Comparison of ENCODE assay signal across 6 cellular contexts in the genomic region with DNA sequence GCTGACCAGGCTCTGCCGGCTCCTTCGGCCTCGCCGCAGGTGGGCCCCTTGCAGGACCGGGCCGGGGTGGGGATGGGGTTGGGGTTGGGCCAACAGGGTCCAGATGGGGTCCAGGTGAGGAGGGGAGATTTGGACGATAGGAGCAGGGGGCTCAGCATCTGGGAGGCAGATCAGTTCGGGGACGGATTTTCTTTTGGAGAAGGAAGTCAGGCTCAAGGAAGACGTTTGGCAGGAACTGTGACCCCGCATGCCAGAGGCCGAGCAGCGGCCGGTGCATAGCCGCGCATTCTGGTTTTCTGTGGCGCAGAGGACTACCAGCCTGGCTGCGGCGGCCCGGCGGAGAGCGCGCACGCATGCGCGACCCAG. TPM values are rescaled to one million over a fixed set of nuclear protein-coding genes. Genes with fewer than 3 reads are reported as not detected.
DNase-seq lines count a peak whose midpoint lies in the region; ATAC-seq, FAIRE-seq and TF ChIP-seq lines count a peak whose summit lies in the region.

No MANE protein-coding gene starts in this region.

- intact Hi-C loops in HepG2 (cut with micrococcal nuclease; ENCODE audit: unreplicated experiment): loop anchor here (5.0 kb wide), 1 partner anchor 683 kb away; a partner anchor contains a TSS

- H3K4me2 ChIP-seq in DOHH2 (ENCODE audit: low read length): peak overlapping the region; percentile 77
- H3K4me2 ChIP-seq in HepG2 (ENCODE audit: low read depth, low read length): peak overlapping the region; percentile 95

- DNase-seq in WERI-Rb-1 (no peak), HepG2 (ENCODE audit: low spot score) (no peak), SIG-M5 (lab: John Stamatoyannopoulos, UW) (no peak), SW480 (ENCODE audit: low spot score) (no peak)

- H3K9me3 ChIP-seq in DOHH2 (ENCODE audit: control insufficient read depth, insufficient read depth, low read length) (no peaks in the 10 kb centered on the region), WERI-Rb-1 (ENCODE audit: severe bottlenecking) (peaks cover 2% of the 10 kb centered on the region), HepG2 (ENCODE audit: low read length) (no peaks in the 10 kb centered on the region)

- no TSS peak for BruUV-seq in HepG2 (replicated peaks; lab: Mats Ljungman, UMichigan)

- no peaks in the 10 kb centered on the region for H3K9me2 ChIP-seq in DOHH2 (replicated peaks; ENCODE audit: control insufficient read depth, low read length)

- H2AFZ ChIP-seq in HepG2 (ENCODE audit: low read length): no peak overlapping the region

- TF ChIP-seq CTCF in DOHH2 (IDR thresholded peaks at IDR 0.05; ENCODE audit: low read depth, low read length, poor library complexity, severe bottlenecking) (no peak), WERI-Rb-1 (IDR thresholded peaks at IDR 0.05; ENCODE audit: low read depth, low read length) (no peak), HepG2 (CRISPR knock-in tag; IDR thresholded peaks at IDR 0.05) (no peak)

- H4K20me1 ChIP-seq in DOHH2 (ENCODE audit: control insufficient read depth, insufficient read depth, low read depth, low read length) (peaks cover 24% of the 10 kb centered on the region), HepG2 (ENCODE audit: insufficient read depth, low read length) (peaks cover 42% of the 10 kb centered on the region)

- in situ Hi-C loops in HepG2 (cut with HindIII; ENCODE audit: extremely low pct_ligation_motif_present, low pct_unique_long_range_greater_than_20kb): no loop called here

- no peak for TF ChIP-seq POLR2A in HepG2 (IDR thresholded peaks at IDR 0.05; ENCODE audit: insufficient read depth in 1 of 2, low read depth in 2 of 2, low read length in 2 of 2)

- H3K36me3 ChIP-seq in DOHH2 (ENCODE audit: control insufficient read depth, low read length) (peaks cover 54% of the 10 kb centered on the region), WERI-Rb-1 (peaks cover 50% of the 10 kb centered on the region), HepG2 (replicated peaks in 1 of 2; ENCODE audit: control insufficient read depth in 1 of 2, insufficient read depth in 2 of 2, low read length in 2 of 2) (peaks cover 25 to 34% of the 10 kb centered on the region in 2 experiments)

- H3K4me3 ChIP-seq in DOHH2 (ENCODE audit: low read length) (peak overlapping the region; percentile 96), WERI-Rb-1 (ENCODE audit: low read depth, low read length) (peak overlapping the region; percentile 96), HepG2 (replicated peaks in 1 of 3; ENCODE audit: insufficient read depth in 1 of 3, low read depth in 2 of 3, low read length in 3 of 3) (peak overlapping the region; percentile 68 to 100 (median 76))

- WGBS in HepG2 (ENCODE audit: low lambda C conversion rate): 1% methylated on average over 10 of the region's 26 CpGs

- peaks cover 57% of the 10 kb centered on the region for H3K79me2 ChIP-seq in DOHH2 (ENCODE audit: control insufficient read depth, low read length)
- H3K79me2 ChIP-seq in HepG2 (ENCODE audit: insufficient read depth, low read length): peaks cover 59% of the 10 kb centered on the region

- H3K27me3 ChIP-seq in DOHH2 (ENCODE audit: control insufficient read depth, low read length) (no peaks in the 10 kb centered on the region), WERI-Rb-1 (ENCODE audit: insufficient read depth, low read depth, severe bottlenecking) (no peaks in the 10 kb centered on the region), HepG2 (ENCODE audit: control insufficient read depth in 1 of 2, insufficient read depth in 2 of 2, low read length in 2 of 2) (peaks cover 0 to 2% of the 10 kb centered on the region in 2 experiments; a peak in 1 of 5 replicates)

- peak overlapping the region; percentile 87 for H3K9ac ChIP-seq in HepG2 (ENCODE audit: insufficient read depth, low read depth, low read length)

- H3F3A ChIP-seq in DOHH2 (ENCODE audit: control insufficient read depth, insufficient read depth): peaks cover 32% of the 10 kb centered on the region

- H3K4me1 ChIP-seq in DOHH2 (ENCODE audit: control insufficient read depth, low read length) (peaks cover 36% of the 10 kb centered on the region), HepG2 (ENCODE audit: insufficient read depth, low read length) (peaks cover 41% of the 10 kb centered on the region)

- POLR2A ChIA-PET in HepG2 (lab: Yijun Ruan, JAX): interaction anchor here (1.0 to 9.1 kb wide), 26 partner anchors 10 to 594 kb away, joined by 3 to 120 read pairs (median 8); a partner anchor contains a TSS

- peak overlapping the region; percentile 89 for H3K27ac ChIP-seq in DOHH2 (ENCODE audit: low read depth, low read length)
- H3K27ac ChIP-seq in WERI-Rb-1: peak overlapping the region; percentile 94
- H3K27ac ChIP-seq in HepG2 (ENCODE audit: extremely low read length, insufficient read depth, low read length): peak overlapping the region; percentile 95

- TF ChIP-seq RAD21 in HepG2 (CRISPR knock-in tag; IDR thresholded peaks at IDR 0.05): no peak

- ATAC-seq in HepG2: no peak; the same call in 2 of the 3 replicates
- no peak for ATAC-seq in GM18520 (IDR thresholded peaks at IDR 0.05; ENCODE audit: unreplicated experiment)

- TF ChIP-seq EP300 in HepG2 (IDR thresholded peaks at IDR 0.05; ENCODE audit: low read depth in 2 of 2, low read length in 2 of 2) (no peak), HepG2 (CRISPR knock-in tag; IDR thresholded peaks at IDR 0.05; ENCODE audit: borderline replicate concordance) (no peak)

- FAIRE-seq in HepG2 (lab: Jason Lieb, UNC): no peak

- CTCF ChIA-PET in HepG2 (lab: Yijun Ruan, JAX; ENCODE audit: low intra/inter-chr PET ratio, low total read pairs): interaction anchor here (1.2 kb wide), 1 partner anchor 28 kb away, joined by 3 read pairs; no protein-coding TSS in a partner anchor

RNA-seq across cellular contexts. Expression of a gene that starts 0.8 kb away (rescaled TPM):
- 925 and 999 TPM in 2 replicates for total RNA-seq in HepG2 (2016; rRNA removed; fragmentation: Illumina TruSeq; extraction: Trizol)
- 363 and 383 TPM in 2 replicates for total RNA-seq in HepG2 (2016; cell fraction: cytosol; rRNA removed; fragmentation: Illumina TruSeq; extraction: Trizol; ENCODE audit: low read depth)
- 919 and 949 TPM in 2 replicates for total RNA-seq in HepG2 (2016; cell fraction: insoluble cytoplasmic fraction; rRNA removed; fragmentation: Illumina TruSeq; extraction: Trizol)
- total RNA-seq in HepG2 (2016; cell fraction: membrane; rRNA removed; fragmentation: Illumina TruSeq; extraction: Trizol): 400 and 482 TPM in 2 replicates
- total RNA-seq in HepG2 (2016; cell fraction: nucleus; rRNA removed; fragmentation: Illumina TruSeq; extraction: Trizol): 406 and 421 TPM in 2 replicates
- 1,884 and 1,912 TPM in 2 replicates for polyA plus RNA-seq in HepG2 (2011; rRNA removed)
- 1,982 and 2,786 TPM in 2 replicates for polyA plus RNA-seq in HepG2 (2011; cell fraction: cytosol; rRNA removed)
- polyA plus RNA-seq in HepG2 (2011; cell fraction: nucleus; rRNA removed): 1,265 and 1,338 TPM in 2 replicates
- 2,541 and 2,865 TPM in 2 replicates for polyA plus RNA-seq in HepG2 (2012)
- polyA plus RNA-seq in HepG2 (2016; cell fraction: cytosol; fragmentation: Illumina TruSeq; extraction: Trizol; ENCODE audit: low read depth): 565 and 614 TPM in 2 replicates
- 1,258 and 1,452 TPM in 2 replicates for polyA plus RNA-seq in HepG2 (2016; cell fraction: insoluble cytoplasmic fraction; fragmentation: Illumina TruSeq; extraction: Trizol; ENCODE audit: low read depth)
- 559 and 571 TPM in 2 replicates for polyA plus RNA-seq in HepG2 (2016; cell fraction: membrane; fragmentation: Illumina TruSeq; extraction: Trizol; ENCODE audit: low read depth)
- 791 and 794 TPM in 2 replicates for polyA plus RNA-seq in HepG2 (2016; cell fraction: nucleus; fragmentation: Illumina TruSeq; extraction: Trizol; ENCODE audit: insufficient read depth, low read depth)
- polyA minus RNA-seq in HepG2 (2011; rRNA and poly(A)+ RNA removed; ENCODE audit: low replicate concordance): 1,277 and 3,284 TPM in 2 replicates
- 1,933 and 2,188 TPM in 2 replicates for polyA minus RNA-seq in HepG2 (2011; cell fraction: cytosol; rRNA and poly(A)+ RNA removed)
- polyA minus RNA-seq in HepG2 (2011; cell fraction: nucleus; rRNA and poly(A)+ RNA removed): 380 and 520 TPM in 2 replicates

RNA-seq across cellular contexts. Expression of a gene that starts 11.1 kb away (rescaled TPM):
- total RNA-seq in HepG2 (2016; rRNA removed; fragmentation: Illumina TruSeq; extraction: Trizol): 176 and 177 TPM in 2 replicates
- total RNA-seq in HepG2 (2016; cell fraction: cytosol; rRNA removed; fragmentation: Illumina TruSeq; extraction: Trizol; ENCODE audit: low read depth): 65.7 and 77.2 TPM in 2 replicates
- total RNA-seq in HepG2 (2016; cell fraction: insoluble cytoplasmic fraction; rRNA removed; fragmentation: Illumina TruSeq; extraction: Trizol): 171 and 181 TPM in 2 replicates
- total RNA-seq in HepG2 (2016; cell fraction: membrane; rRNA removed; fragmentation: Illumina TruSeq; extraction: Trizol): 128 and 142 TPM in 2 replicates
- 74.9 and 87.3 TPM in 2 replicates for total RNA-seq in HepG2 (2016; cell fraction: nucleus; rRNA removed; fragmentation: Illumina TruSeq; extraction: Trizol)
- 220 and 272 TPM in 2 replicates for polyA plus RNA-seq in HepG2 (2011; rRNA removed)
- polyA plus RNA-seq in HepG2 (2011; cell fraction: cytosol; rRNA removed): 258 and 302 TPM in 2 replicates
- polyA plus RNA-seq in HepG2 (2011; cell fraction: nucleus; rRNA removed): 210 and 223 TPM in 2 replicates
- polyA plus RNA-seq in HepG2 (2012): 137 and 191 TPM in 2 replicates
- 74.4 and 81.5 TPM in 2 replicates for polyA plus RNA-seq in HepG2 (2016; cell fraction: cytosol; fragmentation: Illumina TruSeq; extraction: Trizol; ENCODE audit: low read depth)
- 211 and 227 TPM in 2 replicates for polyA plus RNA-seq in HepG2 (2016; cell fraction: insoluble cytoplasmic fraction; fragmentation: Illumina TruSeq; extraction: Trizol; ENCODE audit: low read depth)
- polyA plus RNA-seq in HepG2 (2016; cell fraction: membrane; fragmentation: Illumina TruSeq; extraction: Trizol; ENCODE audit: low read depth): 119 and 131 TPM in 2 replicates
- polyA plus RNA-seq in HepG2 (2016; cell fraction: nucleus; fragmentation: Illumina TruSeq; extraction: Trizol; ENCODE audit: insufficient read depth, low read depth): 198 and 202 TPM in 2 replicates
- 448 and 594 TPM in 2 replicates for polyA minus RNA-seq in HepG2 (2011; rRNA and poly(A)+ RNA removed; ENCODE audit: low replicate concordance)
- 140 and 151 TPM in 2 replicates for polyA minus RNA-seq in HepG2 (2011; cell fraction: cytosol; rRNA and poly(A)+ RNA removed)
- polyA minus RNA-seq in HepG2 (2011; cell fraction: nucleus; rRNA and poly(A)+ RNA removed): 46.2 and 53.8 TPM in 2 replicates

RNA-seq across cellular contexts. Expression of a gene that starts 27.0 kb away (rescaled TPM):
- 0.24 TPM in 1 of 2 replicates, not detected in the other for total RNA-seq in HepG2 (2016; rRNA removed; fragmentation: Illumina TruSeq; extraction: Trizol)
- total RNA-seq in HepG2 (2016; cell fraction: cytosol; rRNA removed; fragmentation: Illumina TruSeq; extraction: Trizol; ENCODE audit: low read depth): 0.09 and 0.20 TPM in 2 replicates
- 0.16 and 0.37 TPM in 2 replicates for total RNA-seq in HepG2 (2016; cell fraction: insoluble cytoplasmic fraction; rRNA removed; fragmentation: Illumina TruSeq; extraction: Trizol)
- total RNA-seq in HepG2 (2016; cell fraction: membrane; rRNA removed; fragmentation: Illumina TruSeq; extraction: Trizol): 0.21 and 0.22 TPM in 2 replicates
- 0.25 and 0.47 TPM in 2 replicates for total RNA-seq in HepG2 (2016; cell fraction: nucleus; rRNA removed; fragmentation: Illumina TruSeq; extraction: Trizol)
- polyA plus RNA-seq in HepG2 (2011; rRNA removed): 0.42 and 0.51 TPM in 2 replicates
- polyA plus RNA-seq in HepG2 (2011; cell fraction: cytosol; rRNA removed): 0.08 and 0.24 TPM in 2 replicates
- polyA plus RNA-seq in HepG2 (2011; cell fraction: nucleus; rRNA removed): 1.6 and 1.8 TPM in 2 replicates
- 0.36 and 0.44 TPM in 2 replicates for polyA plus RNA-seq in HepG2 (2012)
- polyA plus RNA-seq in HepG2 (2016; cell fraction: cytosol; fragmentation: Illumina TruSeq; extraction: Trizol; ENCODE audit: low read depth): 0.35 and 0.51 TPM in 2 replicates
- 0.25 and 0.34 TPM in 2 replicates for polyA plus RNA-seq in HepG2 (2016; cell fraction: insoluble cytoplasmic fraction; fragmentation: Illumina TruSeq; extraction: Trizol; ENCODE audit: low read depth)
- 0.39 and 0.63 TPM in 2 replicates for polyA plus RNA-seq in HepG2 (2016; cell fraction: membrane; fragmentation: Illumina TruSeq; extraction: Trizol; ENCODE audit: low read depth)
- 0.78 and 1.4 TPM in 2 replicates for polyA plus RNA-seq in HepG2 (2016; cell fraction: nucleus; fragmentation: Illumina TruSeq; extraction: Trizol; ENCODE audit: insufficient read depth, low read depth)
- 1.1 TPM in 1 of 2 replicates, not detected in the other for polyA minus RNA-seq in HepG2 (2011; rRNA and poly(A)+ RNA removed; ENCODE audit: low replicate concordance)
- polyA minus RNA-seq in HepG2 (2011; cell fraction: cytosol; rRNA and poly(A)+ RNA removed): not detected in 2 replicates
- polyA minus RNA-seq in HepG2 (2011; cell fraction: nucleus; rRNA and poly(A)+ RNA removed): 0.39 and 0.62 TPM in 2 replicates

RNA-seq across cellular contexts. Expression of a gene that starts 31.3 kb away (rescaled TPM):
- total RNA-seq in HepG2 (2016; rRNA removed; fragmentation: Illumina TruSeq; extraction: Trizol): 4.8 and 5.4 TPM in 2 replicates
- total RNA-seq in HepG2 (2016; cell fraction: cytosol; rRNA removed; fragmentation: Illumina TruSeq; extraction: Trizol; ENCODE audit: low read depth): 15.6 and 18.9 TPM in 2 replicates
- total RNA-seq in HepG2 (2016; cell fraction: insoluble cytoplasmic fraction; rRNA removed; fragmentation: Illumina TruSeq; extraction: Trizol): 3.6 and 7.4 TPM in 2 replicates
- total RNA-seq in HepG2 (2016; cell fraction: membrane; rRNA removed; fragmentation: Illumina TruSeq; extraction: Trizol): 16.8 and 17.0 TPM in 2 replicates
- 3.7 and 3.9 TPM in 2 replicates for total RNA-seq in HepG2 (2016; cell fraction: nucleus; rRNA removed; fragmentation: Illumina TruSeq; extraction: Trizol)
- polyA plus RNA-seq in HepG2 (2011; rRNA removed): 47.0 and 63.6 TPM in 2 replicates
- polyA plus RNA-seq in HepG2 (2011; cell fraction: cytosol; rRNA removed): 39.4 and 54.7 TPM in 2 replicates
- polyA plus RNA-seq in HepG2 (2011; cell fraction: nucleus; rRNA removed): 83.9 and 94.9 TPM in 2 replicates
- polyA plus RNA-seq in HepG2 (2012): 69.8 and 96.9 TPM in 2 replicates
- 32.9 and 34.4 TPM in 2 replicates for polyA plus RNA-seq in HepG2 (2016; cell fraction: cytosol; fragmentation: Illumina TruSeq; extraction: Trizol; ENCODE audit: low read depth)
- 7.4 and 9.0 TPM in 2 replicates for polyA plus RNA-seq in HepG2 (2016; cell fraction: insoluble cytoplasmic fraction; fragmentation: Illumina TruSeq; extraction: Trizol; ENCODE audit: low read depth)
- polyA plus RNA-seq in HepG2 (2016; cell fraction: membrane; fragmentation: Illumina TruSeq; extraction: Trizol; ENCODE audit: low read depth): 23.4 and 24.5 TPM in 2 replicates
- 12.2 and 14.9 TPM in 2 replicates for polyA plus RNA-seq in HepG2 (2016; cell fraction: nucleus; fragmentation: Illumina TruSeq; extraction: Trizol; ENCODE audit: insufficient read depth, low read depth)
- 4.9 and 32.0 TPM in 2 replicates for polyA minus RNA-seq in HepG2 (2011; rRNA and poly(A)+ RNA removed; ENCODE audit: low replicate concordance)
- polyA minus RNA-seq in HepG2 (2011; cell fraction: cytosol; rRNA and poly(A)+ RNA removed): 14.5 and 16.8 TPM in 2 replicates
- polyA minus RNA-seq in HepG2 (2011; cell fraction: nucleus; rRNA and poly(A)+ RNA removed): 7.6 and 11.2 TPM in 2 replicates

RNA-seq across cellular contexts. Expression of a gene that starts 33.7 kb away (rescaled TPM):
- not detected in 2 replicates for total RNA-seq in HepG2 (2016; rRNA removed; fragmentation: Illumina TruSeq; extraction: Trizol)
- total RNA-seq in HepG2 (2016; cell fraction: cytosol; rRNA removed; fragmentation: Illumina TruSeq; extraction: Trizol; ENCODE audit: low read depth): not detected in 2 replicates
- not detected in 2 replicates for total RNA-seq in HepG2 (2016; cell fraction: insoluble cytoplasmic fraction; rRNA removed; fragmentation: Illumina TruSeq; extraction: Trizol)
- total RNA-seq in HepG2 (2016; cell fraction: membrane; rRNA removed; fragmentation: Illumina TruSeq; extraction: Trizol): not detected in 2 replicates
- not detected in 2 replicates for total RNA-seq in HepG2 (2016; cell fraction: nucleus; rRNA removed; fragmentation: Illumina TruSeq; extraction: Trizol)
- polyA plus RNA-seq in HepG2 (2011; rRNA removed): 0.24 TPM in 1 of 2 replicates, not detected in the other
- not detected in 2 replicates for polyA plus RNA-seq in HepG2 (2011; cell fraction: cytosol; rRNA removed)
- polyA plus RNA-seq in HepG2 (2011; cell fraction: nucleus; rRNA removed): 0.10 and 0.54 TPM in 2 replicates
- polyA plus RNA-seq in HepG2 (2012): not detected in 2 replicates
- not detected in 2 replicates for polyA plus RNA-seq in HepG2 (2016; cell fraction: cytosol; fragmentation: Illumina TruSeq; extraction: Trizol; ENCODE audit: low read depth)
- not detected in 2 replicates for polyA plus RNA-seq in HepG2 (2016; cell fraction: insoluble cytoplasmic fraction; fragmentation: Illumina TruSeq; extraction: Trizol; ENCODE audit: low read depth)
- polyA plus RNA-seq in HepG2 (2016; cell fraction: membrane; fragmentation: Illumina TruSeq; extraction: Trizol; ENCODE audit: low read depth): not detected in 2 replicates
- not detected in 2 replicates for polyA plus RNA-seq in HepG2 (2016; cell fraction: nucleus; fragmentation: Illumina TruSeq; extraction: Trizol; ENCODE audit: insufficient read depth, low read depth)
- 0.72 TPM in 1 of 2 replicates, not detected in the other for polyA minus RNA-seq in HepG2 (2011; rRNA and poly(A)+ RNA removed; ENCODE audit: low replicate concordance)
- not detected in 2 replicates for polyA minus RNA-seq in HepG2 (2011; cell fraction: cytosol; rRNA and poly(A)+ RNA removed)
- not detected in 2 replicates for polyA minus RNA-seq in HepG2 (2011; cell fraction: nucleus; rRNA and poly(A)+ RNA removed)
